ENCODE assay signal across 8 cellular contexts in genomic region chr11:134223066-134223465, GRCh38. TPM values are rescaled to one million over a fixed set of nuclear protein-coding genes. Genes with fewer than 3 reads are reported as not detected.
A peak's percentile ranks its signal among the peaks of the same experiment; 100 is the strongest.
DNase-seq lines count a peak whose midpoint lies in the region; ATAC-seq and TF ChIP-seq lines count a peak whose summit lies in the region.

No MANE protein-coding gene starts in this region.

- H3K36me3 ChIP-seq in IMR-90 (ENCODE audit: control insufficient read depth, insufficient read depth, low read length) (peaks cover 5% of the 10 kb centered on the region), mucosa of descending colon (ENCODE audit: low read depth) (no peaks in the 10 kb centered on the region)

- TF ChIP-seq POLR2A in IMR-90 (IDR thresholded peaks at IDR 0.05; ENCODE audit: low read depth, low read length) = no peak

- in situ Hi-C loops in IMR-90 (cut with MboI; ENCODE audit: low sequenced_read_pairs) (no loop called here), astrocyte of the cerebellum (cut with HindIII; ENCODE audit: low sequenced_read_pairs) (no loop called here)

- peak overlapping the region; percentile 96 for H3K4me2 ChIP-seq in IMR-90 (ENCODE audit: low read depth, low read length)

- no peak overlapping the region for H3K23ac ChIP-seq in IMR-90 (ENCODE audit: low read depth, low read length)

- H3K9ac ChIP-seq in IMR-90 (ENCODE audit: low read depth, low read length) = peak overlapping the region; percentile 50

- H4K8ac ChIP-seq in IMR-90 (ENCODE audit: low read depth in 2 of 2, low read length in 2 of 2) = no peak overlapping the region

- H2AK5ac ChIP-seq in IMR-90 (ENCODE audit: low read depth, low read length) = 0 out of 2 replicates have a peak overlapping the region, but pooled peaks have one; percentile 49

- no peak for TF ChIP-seq RAD21 in IMR-90 (IDR thresholded peaks at IDR 0.05; ENCODE audit: low read length)

- CTCF ChIA-PET in IMR-90 (lab: Yijun Ruan, JAX) = interaction anchor here (1.0 kb wide), 1 partner anchor 12 kb away, joined by 3 read pairs; no protein-coding TSS in a partner anchor

- no peak overlapping the region; the same call in 1 of the 2 replicates for H3K27ac ChIP-seq in IMR-90 (ENCODE audit: insufficient read depth, low read length)

- POLR2A ChIA-PET in IMR-90 (lab: Charles Lee; ENCODE audit: unreplicated experiment) = no interaction called here

- peaks cover 3% of the 10 kb centered on the region; the same call in 1 of the 2 replicates for H3K4me1 ChIP-seq in IMR-90 (ENCODE audit: control insufficient read depth, insufficient read depth, low read length)
- H3K4me1 ChIP-seq in mucosa of descending colon (ENCODE audit: low read depth) = peaks cover 19% of the 10 kb centered on the region

- no peaks in the 10 kb centered on the region for H3K9me3 ChIP-seq in IMR-90 (ENCODE audit: control insufficient read depth, insufficient read depth, low read length)
- no peaks in the 10 kb centered on the region for H3K9me3 ChIP-seq in mucosa of descending colon

- peaks cover 16% of the 10 kb centered on the region; the same call in 1 of the 2 replicates for H4K20me1 ChIP-seq in IMR-90 (ENCODE audit: insufficient read depth, low read length)

- H3K14ac ChIP-seq in IMR-90 (replicated peaks; ENCODE audit: low read depth, low read length) = no peak overlapping the region

- H2BK20ac ChIP-seq in IMR-90 (ENCODE audit: low read depth, low read length) = no peak overlapping the region

- H4K5ac ChIP-seq in IMR-90 (ENCODE audit: low read depth, low read length) = no peak overlapping the region

- no peak overlapping the region for H2AK9ac ChIP-seq in IMR-90 (replicated peaks; ENCODE audit: low read depth, low read length, poor library complexity)

- H2AFZ ChIP-seq in IMR-90 (replicated peaks; ENCODE audit: low read length, poor library complexity) = peak overlapping the region; percentile 71

- dilution Hi-C loops in IMR-90 (cut with HindIII; ENCODE audit: low sequenced_read_pairs, unreplicated experiment) = no loop called here

- WGBS in IMR-90 (ENCODE audit: extremely low coverage in 2 of 2, insufficient read length in 1 of 2), 2 experiments = no CpG with 5 or more reads among the region's 4 CpGs

- H2BK120ac ChIP-seq in IMR-90 (ENCODE audit: low read depth, low read length) = no peak overlapping the region

- DNase-seq in AG09309 (ENCODE audit: low read depth) (no peak), IMR-90 (no peak), astrocyte of the cerebellum (ENCODE audit: low read depth) (no peak), mucosa of descending colon (peak in 1 of 3 donors; percentile 13), NCI-H2029 treated with DMSO at 0.1 percent for 48 hours (lab: John Stamatoyannopoulos, UW) (no peak)
- no peak for DNase-seq in stimulated activated naive CD4-positive, alpha-beta T cell treated with Interleukin-2 at 50 U/mL for 16 hours (lab: John Stamatoyannopoulos, UW)

- peak overlapping the region; percentile 42 for H3K4me3 ChIP-seq in AG09309 (ENCODE audit: control insufficient read depth, low read depth, low read length)
- peak overlapping the region; percentile 70 for H3K4me3 ChIP-seq in IMR-90 (ENCODE audit: insufficient read depth, low read depth, low read length)
- peak overlapping the region; percentile 94 for H3K4me3 ChIP-seq in astrocyte of the cerebellum (ENCODE audit: low read depth, low read length)
- peak overlapping the region; percentile 71 for H3K4me3 ChIP-seq in mucosa of descending colon

- peak overlapping the region; percentile 14; the same call in 1 of the 2 replicates for H3K56ac ChIP-seq in IMR-90 (ENCODE audit: extremely low read depth, insufficient read depth, low read length)

- H3K4ac ChIP-seq in IMR-90 (ENCODE audit: low read depth, low read length) = no peak overlapping the region

- no peak overlapping the region for H3K18ac ChIP-seq in IMR-90 (ENCODE audit: low read depth, low read length)

- BruUV-seq in IMR-90 (replicated peaks; lab: Mats Ljungman, UMichigan) = no TSS peak

- no peak overlapping the region for H2BK5ac ChIP-seq in IMR-90 (ENCODE audit: low read depth, low read length, poor library complexity, severe bottlenecking)

- peaks cover 9 to 43% of the 10 kb centered on the region in 2 experiments for H3K79me1 ChIP-seq in IMR-90 (ENCODE audit: low read depth in 1 of 2, low read length in 2 of 2)

- H3K27me3 ChIP-seq in IMR-90 (ENCODE audit: control insufficient read depth, insufficient read depth, low read length) = no peaks in the 10 kb centered on the region

- intact Hi-C loops in IMR-90 (cut with micrococcal nuclease) (loop anchor here (10.0 kb wide), 2 partner anchors 178 to 298 kb away; no protein-coding TSS in a partner anchor), mucosa of descending colon (cut with DNase I, micrococcal nuclease) (no loop called here)

- ATAC-seq in IMR-90 (ENCODE audit: low read depth) = no peak
- ATAC-seq in mucosa of descending colon = no peak
- ATAC-seq in HG03095 (IDR thresholded peaks at IDR 0.05; ENCODE audit: unreplicated experiment) = no peak
- no peak for ATAC-seq in GM21723 (IDR thresholded peaks at IDR 0.05; ENCODE audit: unreplicated experiment)

- H2BK15ac ChIP-seq in IMR-90 (ENCODE audit: low read depth, low read length) = no peak overlapping the region

- TF ChIP-seq CTCF in AG09309 (IDR thresholded peaks at IDR 0.05; ENCODE audit: control insufficient read depth, insufficient read depth, low read depth, low read length, missing control alignments) (no peak), IMR-90 (conservative IDR thresholded peaks at IDR 0.05; ENCODE audit: low read depth, low read length) (no peak), astrocyte of the cerebellum (IDR thresholded peaks at IDR 0.05; ENCODE audit: low read depth, low read length, missing control alignments) (no peak), mucosa of descending colon (IDR thresholded peaks at IDR 0.05) (no peak)

- no peak overlapping the region for H4K91ac ChIP-seq in IMR-90 (ENCODE audit: insufficient read depth, low read depth, low read length)

- H3K9me1 ChIP-seq in IMR-90 (ENCODE audit: insufficient read depth, low read length) = peaks cover 14% of the 10 kb centered on the region

TF ChIP-seq in IMR-90, 13 proteins besides CTCF, POLR2A, EP300 and RAD21 (continues in another document):
- TF ChIP-seq MXI1 (IDR thresholded peaks at IDR 0.05; ENCODE audit: borderline replicate concordance, low read depth, low read length) = no peak
- no peak for TF ChIP-seq NFE2L2 (IDR thresholded peaks at IDR 0.05; ENCODE audit: low read depth, low read length)
- no peak for TF ChIP-seq CEBPB (IDR thresholded peaks at IDR 0.05; ENCODE audit: low read depth, low read length)
- TF ChIP-seq MAZ (IDR thresholded peaks at IDR 0.05; ENCODE audit: borderline replicate concordance, low read depth, low read length) = no peak
- no peak for TF ChIP-seq RCOR1 (IDR thresholded peaks at IDR 0.05; ENCODE audit: insufficient replicate concordance, low read length)
- TF ChIP-seq RFX5 (IDR thresholded peaks at IDR 0.05; ENCODE audit: low read depth, low read length) = no peak
- no peak for TF ChIP-seq ELK1 (IDR thresholded peaks at IDR 0.05; ENCODE audit: borderline replicate concordance, low read depth, low read length)
- TF ChIP-seq USF2 (IDR thresholded peaks at IDR 0.05; ENCODE audit: low read depth, low read length) = no peak
- TF ChIP-seq CHD1 (IDR thresholded peaks at IDR 0.05; ENCODE audit: low read depth, low read length) = no peak
- no peak for TF ChIP-seq MAFK (IDR thresholded peaks at IDR 0.05; ENCODE audit: low read depth, low read length)

RNA-seq across cellular contexts. Expression of gene NCAPD3, which starts 0.7 kb away (rescaled TPM):
- 19.2 and 19.7 TPM in 2 replicates for total RNA-seq in IMR-90 (2012; rRNA removed)
- 18.0 and 18.9 TPM in 2 replicates for polyA plus RNA-seq in IMR-90 (2012; rRNA removed)
- polyA plus RNA-seq in IMR-90 (2012; cell fraction: cytosol; rRNA removed) = 8.3 and 9.9 TPM in 2 replicates
- 16.9 and 25.2 TPM in 2 replicates for polyA plus RNA-seq in IMR-90 (2012; cell fraction: nucleus; rRNA removed; ENCODE audit: low replicate concordance)
- total RNA-seq in mucosa of descending colon = 10 to 100 TPM; 12.6 to 19.8 (median 16.6) TPM

RNA-seq across cellular contexts. Expression of gene VPS26B, which starts 1.4 kb away (rescaled TPM):
- total RNA-seq in IMR-90 (2012; rRNA removed) = 38.9 and 51.1 TPM in 2 replicates
- 39.5 and 41.6 TPM in 2 replicates for polyA plus RNA-seq in IMR-90 (2012; rRNA removed)
- polyA plus RNA-seq in IMR-90 (2012; cell fraction: cytosol; rRNA removed) = 31.6 and 35.7 TPM in 2 replicates
- 75.7 and 105 TPM in 2 replicates for polyA plus RNA-seq in IMR-90 (2012; cell fraction: nucleus; rRNA removed; ENCODE audit: low replicate concordance)
- 10 to 100 TPM; 38.6 to 50.8 (median 47.5) TPM for total RNA-seq in mucosa of descending colon

RNA-seq across cellular contexts. Expression of gene THYN1, which starts 30.1 kb away (rescaled TPM):
- total RNA-seq in IMR-90 (2012; rRNA removed) (51.9 and 72.1 TPM in 2 replicates), mucosa of descending colon (10 to 100 TPM; 33.5 to 40.2 (median 35.5) TPM)
- polyA plus RNA-seq in IMR-90 (2012; rRNA removed) = 42.8 and 43.1 TPM in 2 replicates
- 21.1 and 28.2 TPM in 2 replicates for polyA plus RNA-seq in IMR-90 (2012; cell fraction: cytosol; rRNA removed)
- 9.3 and 48.9 TPM in 2 replicates for polyA plus RNA-seq in IMR-90 (2012; cell fraction: nucleus; rRNA removed; ENCODE audit: low replicate concordance)

RNA-seq across cellular contexts. Expression of gene ACAD8, which starts 30.3 kb away (rescaled TPM):
- 9.7 and 11.1 TPM in 2 replicates for total RNA-seq in IMR-90 (2012; rRNA removed)
- 18.3 and 21.2 TPM in 2 replicates for polyA plus RNA-seq in IMR-90 (2012; rRNA removed)
- 11.3 and 13.6 TPM in 2 replicates for polyA plus RNA-seq in IMR-90 (2012; cell fraction: cytosol; rRNA removed)
- polyA plus RNA-seq in IMR-90 (2012; cell fraction: nucleus; rRNA removed; ENCODE audit: low replicate concordance) = 45.4 and 71.9 TPM in 2 replicates
- total RNA-seq in mucosa of descending colon = 10 to 100 TPM; 24.4 to 31.1 (median 28.8) TPM

RNA-seq across cellular contexts. Expression of gene GLB1L3, which starts 53.1 kb away (rescaled TPM):
- total RNA-seq in IMR-90 (2012; rRNA removed) (not detected in 2 replicates), mucosa of descending colon (under 1 TPM in 1 of 3 donors, not detected in 2; 0.09 TPM)
- polyA plus RNA-seq in IMR-90 (2012; rRNA removed) = not detected in 2 replicates
- polyA plus RNA-seq in IMR-90 (2012; cell fraction: cytosol; rRNA removed) = not detected in 2 replicates
- polyA plus RNA-seq in IMR-90 (2012; cell fraction: nucleus; rRNA removed; ENCODE audit: low replicate concordance) = 0.02 TPM in 1 of 2 replicates, not detected in the other

Comparison
In these comparisons a context has a peak if more than half of its experiments do, and no peak if none do; other contexts are left out.
1. H3K4me3 ChIP-seq: peak in every context shown above with its lines; median percentile 94 in astrocyte of the cerebellum; 71 in mucosa of descending colon; 70 in IMR-90; 42 in AG09309.